ENCODE assay signal across 16 cellular contexts in genomic region chr3:109729111-109729510, GRCh38.
"Had no signal": no experiment of that assay in that cellular context is flagged by ENCODE, and none has a peak within 500 bp of the region (broad histone marks: within the 10 kb centered on the region; RNA-seq: fewer than 3 reads in every experiment).

No MANE protein-coding gene starts in this region.

- H3K4me3 Mint-ChIP-seq: naive thymus-derived CD8-positive, alpha-beta T cell; T-helper 2 cell treated with Interferon-gamma antibody and Interleukin-4, amounts not matched to agents 5 μg/mL and 100 μg/mL, for 36 hours had no signal

- H3K27ac ChIP-seq: gastroesophageal sphincter, stomach, thoracic aorta had no signal

- H3K27me3 Mint-ChIP-seq: naive thymus-derived CD8-positive, alpha-beta T cell had no signal

- DNase-seq: activated CD4-positive, alpha-beta T cell treated with anti-CD3 and anti-CD28 coated beads, Interleukin-2, amount 50 U/mL, for 1 hour; activated CD4-positive, CD25-positive, alpha-beta regulatory T cell; activated naive CD4-positive, alpha-beta T cell; aorta; dorsolateral prefrontal cortex; islet precursor cell; naive thymus-derived CD8-positive, alpha-beta T cell; stimulated activated CD4-positive, alpha-beta T cell treated with anti-CD3 and anti-CD28 coated beads, Interleukin-12 subunit alpha, Interleukin-12 subunit beta, amount 100 ng/mL, for 4 hours; stimulated activated CD4-positive, alpha-beta T cell treated with anti-CD3 and anti-CD28 coated beads, Interleukin-2, amount 100 ng/mL, for 24 hours; stomach; SW 1271 had no signal

- H3K27ac Mint-ChIP-seq: T-helper 2 cell treated with Interferon-gamma antibody and Interleukin-4, amounts not matched to agents 5 μg/mL and 100 μg/mL, for 36 hours had no signal

- H3K9me3 ChIP-seq: gastroesophageal sphincter, thoracic aorta had no signal

- H3K27me3 ChIP-seq: dorsolateral prefrontal cortex, gastroesophageal sphincter, stomach had no signal

- H3K4me3 ChIP-seq: dorsolateral prefrontal cortex, gastroesophageal sphincter, stomach, thoracic aorta had no signal

- H3K9me3 Mint-ChIP-seq: T-helper 2 cell treated with Interferon-gamma antibody and Interleukin-4, amounts not matched to agents 5 μg/mL and 100 μg/mL, for 36 hours had no signal

- ATAC-seq: esophagus mucosa; gastroesophageal sphincter; left lobe of liver; naive thymus-derived CD8-positive, alpha-beta T cell had no signal

- H3K36me3 ChIP-seq: gastroesophageal sphincter, stomach, thoracic aorta had no signal

- H3K4me1 ChIP-seq: gastroesophageal sphincter, stomach had no signal
